In genomic region chr17:71251936-71252335, GRCh38 we compare ENCODE assay signal across 17 cellular contexts.
"Had no signal": no experiment of that assay in that cellular context is flagged by ENCODE, and none has a peak within 500 bp of the region (broad histone marks: within the 10 kb centered on the region; RNA-seq: fewer than 3 reads in every experiment).

No MANE protein-coding gene starts in this region.

- DNase-seq: activated B cell treated with CpG ODN at 0.5 μM for 24 hours; activated CD4-positive, alpha-beta T cell treated with anti-CD3 and anti-CD28 coated beads, Interleukin-2, amount 10 ng/mL, durations not matched to agents 7 days and 5 days; activated CD8-positive, alpha-beta memory T cell treated with anti-CD3 and anti-CD28 coated beads for 24 hours; anterior cingulate cortex; effector CD4-positive, alpha-beta T cell; kidney glomerular epithelial cell; naive thymus-derived CD8-positive, alpha-beta T cell; spleen; stimulated activated CD4-positive, alpha-beta T cell treated with anti-CD3 and anti-CD28 coated beads, Interleukin-2, amount 100 ng/mL, for 24 hours; stimulated activated naive B cell treated with anti-CD40 and anti-IgM and Interleukin-4, amounts not matched to agents 10 μg/mL and 1 μg/mL and 100 μg/mL, for 72 hours; T-helper 2 cell; upper lobe of left lung had no signal

- ATAC-seq: activated naive CD4-positive, alpha-beta T cell treated with anti-CD3 and anti-CD28 coated beads, Interleukin-2, amount 50 U/mL, for 72 hours; naive thymus-derived CD8-positive, alpha-beta T cell; stimulated activated naive B cell treated with anti-CD40 and anti-IgM and Interleukin-4, amounts not matched to agents 10 μg/mL and 1 μg/mL and 100 μg/mL, for 72 hours had no signal

- H3K27me3 ChIP-seq: cardiac muscle cell, hepatocyte, right atrium auricular region, spleen, upper lobe of left lung had no signal

- H3K4me3 ChIP-seq: cardiac muscle cell, coronary artery, hepatocyte, right atrium auricular region, spleen, upper lobe of left lung had no signal

- H3K4me1 ChIP-seq: right atrium auricular region, spleen, upper lobe of left lung had no signal

- H3K4me2 ChIP-seq: hepatocyte had no signal

- H2AFZ ChIP-seq: hepatocyte had no signal

- H3K36me3 ChIP-seq: cardiac muscle cell, right atrium auricular region, spleen, upper lobe of left lung had no signal

- H3K27ac ChIP-seq: cardiac muscle cell, coronary artery, hepatocyte, right atrium auricular region, spleen, upper lobe of left lung had no signal

- H3K79me2 ChIP-seq: hepatocyte had no signal

- H3K9me3 ChIP-seq: right atrium auricular region, upper lobe of left lung had no signal
